In genomic region chr3:79161941-79162340, GRCh38 we compare ENCODE assay signal across 21 cellular contexts.
"Had no signal": no experiment of that assay in that cellular context is flagged by ENCODE, and none has a peak within 500 bp of the region (broad histone marks: within the 10 kb centered on the region; RNA-seq: fewer than 3 reads in every experiment).

No MANE protein-coding gene starts in this region.

- H3K27ac ChIP-seq: brain microvascular endothelial cell, transverse colon, vagina had no signal

- H3K4me3 ChIP-seq: transverse colon, vagina had no signal

- FAIRE-seq: small intestine, TTC549 had no signal

- ATAC-seq: activated T-helper 17 cell treated with anti-CD3 and anti-CD28 coated beads, Interleukin-2, amount 50 U/mL, for 72 hours; effector memory CD8-positive, alpha-beta T cell; right cardiac atrium had no signal

- H3K27me3 Mint-ChIP-seq: activated CD4-positive, alpha-beta T cell treated with anti-CD3 and anti-CD28 coated beads, Interleukin-2, amount 10 ng/mL, durations not matched to agents 7 days and 5 days; activated T-helper 17 cell treated with anti-CD3 and anti-CD28 coated beads, Interleukin-2, amount 50 U/mL, for 72 hours; effector memory CD8-positive, alpha-beta T cell; progenitor cell of endocrine pancreas had no signal

- H3K4me3 Mint-ChIP-seq: activated CD4-positive, alpha-beta T cell treated with anti-CD3 and anti-CD28 coated beads, Interleukin-2, amount 10 ng/mL, durations not matched to agents 7 days and 5 days; activated T-helper 17 cell treated with anti-CD3 and anti-CD28 coated beads, Interleukin-2, amount 50 U/mL, for 72 hours; effector memory CD8-positive, alpha-beta T cell; nephron had no signal

- H3K9me3 ChIP-seq: transverse colon, vagina had no signal

- H3K36me3 ChIP-seq: brain microvascular endothelial cell, transverse colon, vagina had no signal

- H3K4me1 ChIP-seq: transverse colon, vagina had no signal

- H3K27me3 ChIP-seq: brain microvascular endothelial cell, transverse colon, vagina had no signal

- DNase-seq: activated CD4-positive, alpha-beta T cell treated with anti-CD3 and anti-CD28 coated beads, Interleukin-2, amount 10 ng/mL, durations not matched to agents 7 days and 5 days; activated CD4-positive, CD25-positive, alpha-beta regulatory T cell; activated CD8-positive, alpha-beta memory T cell treated with anti-CD3 and anti-CD28 coated beads for 24 hours; activated naive CD4-positive, alpha-beta T cell treated with Interleukin-2 at 50 U/mL for 16 hours; anterior cingulate cortex; dermis blood vessel endothelial cell; effector memory CD8-positive, alpha-beta T cell; hippocampal formation; kidney glomerular epithelial cell; nucleus accumbens; right cardiac atrium; small intestine; stimulated activated CD4-positive, alpha-beta T cell treated with anti-CD3 and anti-CD28 coated beads, Interleukin-4, amount 100 ng/mL, for 24 hours; stimulated activated naive CD4-positive, alpha-beta T cell treated with Interleukin-2 at 50 U/mL for 16 hours; transverse colon had no signal

- H3K4me1 Mint-ChIP-seq: activated CD4-positive, alpha-beta T cell treated with anti-CD3 and anti-CD28 coated beads, Interleukin-2, amount 10 ng/mL, durations not matched to agents 7 days and 5 days; activated T-helper 17 cell treated with anti-CD3 and anti-CD28 coated beads, Interleukin-2, amount 50 U/mL, for 72 hours; nephron had no signal

- H3K9me3 Mint-ChIP-seq: activated CD4-positive, alpha-beta T cell treated with anti-CD3 and anti-CD28 coated beads, Interleukin-2, amount 10 ng/mL, durations not matched to agents 7 days and 5 days; activated T-helper 17 cell treated with anti-CD3 and anti-CD28 coated beads, Interleukin-2, amount 50 U/mL, for 72 hours; nephron had no signal

- H3K27ac Mint-ChIP-seq: activated CD4-positive, alpha-beta T cell treated with anti-CD3 and anti-CD28 coated beads, Interleukin-2, amount 10 ng/mL, durations not matched to agents 7 days and 5 days; activated T-helper 17 cell treated with anti-CD3 and anti-CD28 coated beads, Interleukin-2, amount 50 U/mL, for 72 hours; effector memory CD8-positive, alpha-beta T cell; nephron; progenitor cell of endocrine pancreas had no signal
